In the genomic region with DNA sequence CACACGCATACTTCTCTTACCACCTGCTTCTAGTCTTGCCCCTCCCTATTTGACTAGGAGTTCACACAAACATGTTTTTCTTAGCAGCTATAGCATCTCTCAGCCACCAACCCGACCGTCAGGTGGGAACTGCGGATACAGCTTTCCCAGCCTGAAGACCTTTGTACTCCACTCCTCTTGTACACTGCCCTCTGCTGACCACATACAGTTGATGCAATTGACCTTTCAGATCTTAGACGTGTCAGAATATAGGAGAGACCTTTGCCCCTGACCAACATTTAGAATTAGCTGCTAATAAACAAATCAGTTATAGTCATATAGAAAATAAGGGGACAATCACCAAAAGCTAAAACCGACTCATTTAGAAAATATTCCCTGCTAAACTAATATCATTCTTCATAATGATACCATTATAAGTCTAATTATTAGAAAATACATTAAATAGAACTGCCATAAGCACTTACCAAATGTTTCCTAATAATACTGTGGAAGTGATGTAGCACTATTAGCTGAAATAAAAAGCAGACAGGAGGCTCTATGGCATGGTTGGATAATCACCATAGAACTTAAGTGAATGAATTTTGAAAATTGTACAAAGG, we compare ENCODE assay signal across 8 cellular contexts.
DNase-seq lines count a peak whose midpoint lies in the region; ATAC-seq and TF ChIP-seq lines count a peak whose summit lies in the region.

No MANE protein-coding gene starts in this region.

- TF ChIP-seq CTCF in BJ (IDR thresholded peaks at IDR 0.05; ENCODE audit: insufficient read depth, low read depth, low read length) (peak; percentile 45), gastroesophageal sphincter (IDR thresholded peaks at IDR 0.05) (peak in 3 of 4 experiments; percentile 4 to 50 (median 24)), psoas muscle (IDR thresholded peaks at IDR 0.05) (peak; percentile 48)

- TF ChIP-seq EP300 in gastroesophageal sphincter (IDR thresholded peaks at IDR 0.05): no peak

- H3K4me1 ChIP-seq in gastroesophageal sphincter (no peaks in the 10 kb centered on the region), psoas muscle (no peaks in the 10 kb centered on the region)

- DNase-seq in BJ (ENCODE audit: low read depth): no peak
- DNase-seq in NCI-H1417 (lab: John Stamatoyannopoulos, UW): peak; percentile 43 to 81 (median 73)
- peak; percentile 48 for DNase-seq in SKM-1 (lab: John Stamatoyannopoulos, UW; ENCODE audit: unreplicated experiment)
- no peak for DNase-seq in psoas muscle
- no peak for DNase-seq in activated gamma-delta T cell (lab: John Stamatoyannopoulos, UW)

- H3K27me3 ChIP-seq in BJ (ENCODE audit: control insufficient read depth, insufficient read depth, low read length): no peaks in the 10 kb centered on the region
- H3K27me3 ChIP-seq in gastroesophageal sphincter: no peaks in the 10 kb centered on the region
- H3K27me3 ChIP-seq in psoas muscle (ENCODE audit: insufficient read depth in 3 of 3, low read length in 2 of 3): no peaks in the 10 kb centered on the region

- 19 to 25% methylated on average over 5 to 6 of the region's 6 CpGs for WGBS in gastroesophageal sphincter (ENCODE audit: low coverage in 1 of 2), 2 donors
- WGBS in psoas muscle, 3 donors: 18 to 19% (median 19%) methylated on average over 6 of the region's 6 CpGs

- ATAC-seq in GM18870 (IDR thresholded peaks at IDR 0.05; ENCODE audit: unreplicated experiment) (peak; percentile 88), HG02970 (IDR thresholded peaks at IDR 0.05; ENCODE audit: low FRiP score, unreplicated experiment) (peak; percentile 81), gastroesophageal sphincter (no peak), psoas muscle (peak in 1 of 4 donors; percentile 58)

- no peaks in the 10 kb centered on the region for H3K9me3 ChIP-seq in gastroesophageal sphincter
- no peaks in the 10 kb centered on the region for H3K9me3 ChIP-seq in psoas muscle

- intact Hi-C loops in psoas muscle (cut with DNase I): loop anchor here (5.0 kb wide), 1 partner anchor 538 kb away; no protein-coding TSS in a partner anchor

- H3K4me3 ChIP-seq in BJ (ENCODE audit: low read depth, low read length) (no peak overlapping the region), gastroesophageal sphincter (no peak overlapping the region), psoas muscle (no peak overlapping the region)

- TF ChIP-seq POLR2A in gastroesophageal sphincter (IDR thresholded peaks at IDR 0.05): no peak

- CTCF ChIA-PET in BJ (lab: Yijun Ruan, JAX): interaction anchor here (0.7 to 1.9 kb wide), 10 partner anchors 10 to 537 kb away, joined by 3 to 7 read pairs (median 4); no protein-coding TSS in a partner anchor

- H3K27ac ChIP-seq in gastroesophageal sphincter (no peak overlapping the region), psoas muscle (no peak overlapping the region)

- H3K36me3 ChIP-seq in BJ (ENCODE audit: control insufficient read depth, insufficient read depth, low read length) (no peaks in the 10 kb centered on the region), gastroesophageal sphincter (no peaks in the 10 kb centered on the region), psoas muscle (ENCODE audit: insufficient read depth in 1 of 2, low read depth in 1 of 2) (no peaks in the 10 kb centered on the region)

- POLR2A ChIA-PET in BJ (lab: Charles Lee): no interaction called here

Comparison
In these comparisons a context has a peak if more than half of its experiments do, and no peak if none do; other contexts are left out.
1. DNase-seq: peak in NCI-H1417 (3 of 3) and SKM-1 (single experiment); none in BJ (single experiment), psoas muscle (0 of 2) and activated gamma-delta T cell (single experiment).
2. Peak in every context shown above with its lines, with median percentiles within 50 percentile points of each other: CTCF ChIP-seq.